In genomic region chr19:3319643-3320353, GRCh38 we compare ENCODE assay signal across 1 cellular context.
TF ChIP-seq lines count a peak whose summit lies in the region.

No MANE protein-coding gene starts in this region.

TF ChIP-seq in K562, 482 proteins besides CTCF, POLR2A, EP300 and RAD21 (continued from another document):
- TF ChIP-seq NKRF (IDR thresholded peaks at IDR 0.05; ENCODE audit: borderline replicate concordance), result no peak
- TF ChIP-seq NFATC3 (IDR thresholded peaks at IDR 0.05), result no peak
- TF ChIP-seq ZNF263 (CRISPR knock-in tag; IDR thresholded peaks at IDR 0.05; ENCODE audit: borderline replicate concordance), result no peak
- TF ChIP-seq TFAP4 (CRISPR knock-in tag; IDR thresholded peaks at IDR 0.05; ENCODE audit: borderline replicate concordance), result peak; percentile 10; the same call in 1 of the 2 replicates
- TF ChIP-seq TCF7L2 (IDR thresholded peaks at IDR 0.05; ENCODE audit: low read depth, low read length), result no peak
- TF ChIP-seq IRF1 (CRISPR knock-in tag; IDR thresholded peaks at IDR 0.05; ENCODE audit: borderline replicate concordance), result no peak
- TF ChIP-seq ARID1B (IDR thresholded peaks at IDR 0.05), result no peak
- TF ChIP-seq TOE1 (IDR thresholded peaks at IDR 0.05; ENCODE audit: borderline replicate concordance), result no peak
- no peak for TF ChIP-seq TOE1 (CRISPR knock-in tag; IDR thresholded peaks at IDR 0.05; ENCODE audit: borderline replicate concordance, low read depth)
- TF ChIP-seq ZNF282 (CRISPR knock-in tag; IDR thresholded peaks at IDR 0.05), result no peak
- no peak for TF ChIP-seq CBX3 (IDR thresholded peaks at IDR 0.05; ENCODE audit: borderline replicate concordance in 1 of 2, low read length in 2 of 2)
- TF ChIP-seq HNRNPL (IDR thresholded peaks at IDR 0.05; ENCODE audit: low read depth, low read length), result 0 out of 2 replicates have a peak, but pooled peaks have one; percentile 26
- peak; percentile 10 for TF ChIP-seq RBM25 (IDR thresholded peaks at IDR 0.05; ENCODE audit: low read depth, low read length, severe bottlenecking)
- no peak for TF ChIP-seq NRF1 (conservative IDR thresholded peaks at IDR 0.05 in 1 of 2, IDR thresholded peaks at IDR 0.05 in 1 of 2)
- TF ChIP-seq FOXK1 (CRISPR knock-in tag; IDR thresholded peaks at IDR 0.05; ENCODE audit: borderline replicate concordance), result no peak
- TF ChIP-seq MCM3 (IDR thresholded peaks at IDR 0.05), result no peak
- TF ChIP-seq ZSCAN29 (IDR thresholded peaks at IDR 0.05), result no peak
- no peak for TF ChIP-seq KAT2B (IDR thresholded peaks at IDR 0.05; ENCODE audit: low read depth, low read length)
- TF ChIP-seq PTBP1 (IDR thresholded peaks at IDR 0.05; ENCODE audit: low read depth, low read length), result no peak
- TF ChIP-seq PKNOX1 (IDR thresholded peaks at IDR 0.05), result no peak
- peak; percentile 75 for TF ChIP-seq BCOR (IDR thresholded peaks at IDR 0.05)
- TF ChIP-seq POLR3A (IDR thresholded peaks at IDR 0.05; ENCODE audit: borderline replicate concordance, extremely low read depth, insufficient read depth, insufficient read length), result no peak
- TF ChIP-seq CBFA2T3 (IDR thresholded peaks at IDR 0.05), result no peak
